ENCODE assay signal across 11 cellular contexts in the genomic region with DNA sequence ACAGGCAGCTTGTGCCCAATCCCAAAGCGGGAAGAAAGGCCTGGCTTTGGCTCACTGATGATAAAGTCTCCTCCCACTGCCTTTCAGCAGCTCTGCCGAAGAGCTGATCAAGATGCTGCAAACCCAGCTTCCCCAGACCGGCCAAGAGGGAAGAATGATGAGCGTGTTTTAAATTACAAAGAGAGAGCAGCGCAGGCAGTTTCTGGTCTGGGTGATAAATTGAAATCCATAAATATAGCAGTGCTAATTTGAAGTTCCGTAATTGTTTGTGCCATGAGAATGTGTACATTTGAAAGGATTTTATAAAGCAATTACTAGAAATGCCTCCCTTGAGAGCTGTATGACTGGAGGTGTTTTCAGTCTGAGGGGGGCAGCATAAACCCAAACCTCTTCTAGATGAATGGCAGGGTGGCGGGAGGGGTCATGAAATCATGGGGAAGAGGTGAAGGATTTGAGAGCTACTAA.
DNase-seq lines count a peak whose midpoint lies in the region; ATAC-seq, FAIRE-seq and TF ChIP-seq lines count a peak whose summit lies in the region.
"Had no signal": no experiment of that assay in that cellular context is flagged by ENCODE, and none has a peak within 500 bp of the region (broad histone marks: within the 10 kb centered on the region; RNA-seq: fewer than 3 reads in every experiment).

No MANE protein-coding gene starts in this region.

- TF ChIP-seq EP300 in HepG2 (IDR thresholded peaks at IDR 0.05; ENCODE audit: low read depth in 2 of 2, low read length in 2 of 2): no peak
- no peak for TF ChIP-seq EP300 in HepG2 (CRISPR knock-in tag; IDR thresholded peaks at IDR 0.05; ENCODE audit: borderline replicate concordance)

- H3K27me3 ChIP-seq in brain microvascular endothelial cell (replicated peaks) (no peaks in the 10 kb centered on the region), HepG2 (ENCODE audit: control insufficient read depth in 1 of 2, insufficient read depth in 2 of 2, low read length in 2 of 2) (no peaks in the 10 kb centered on the region)

- WGBS in HepG2 (ENCODE audit: low lambda C conversion rate): 94% methylated on average over 7 of the region's 7 CpGs

- H2AFZ ChIP-seq in HepG2 (ENCODE audit: low read length): no peak overlapping the region

- no peaks in the 10 kb centered on the region for H3K9me3 ChIP-seq in HepG2 (ENCODE audit: low read length)

- H3K36me3 ChIP-seq in brain microvascular endothelial cell (replicated peaks) (peaks cover 11% of the 10 kb centered on the region), HepG2 (replicated peaks in 1 of 2; ENCODE audit: control insufficient read depth in 1 of 2, insufficient read depth in 2 of 2, low read length in 2 of 2) (peaks cover 22 to 62% of the 10 kb centered on the region in 2 experiments)

- H3K79me2 ChIP-seq in HepG2 (ENCODE audit: insufficient read depth, low read length): no peaks in the 10 kb centered on the region

- in situ Hi-C loops in brain microvascular endothelial cell (cut with HindIII; ENCODE audit: low pct_ligation_motif_present, low sequenced_read_pairs) (loop anchor here (25.0 kb wide), 2 partner anchors 268 to 518 kb away; a partner anchor contains a TSS), HepG2 (cut with HindIII; ENCODE audit: extremely low pct_ligation_motif_present, low pct_unique_long_range_greater_than_20kb) (no loop called here)

- TF ChIP-seq RAD21 in HepG2 (CRISPR knock-in tag; IDR thresholded peaks at IDR 0.05): no peak

- no TSS peak for BruUV-seq in HepG2 (replicated peaks; lab: Mats Ljungman, UMichigan)

- intact Hi-C loops in HepG2 (cut with micrococcal nuclease; ENCODE audit: unreplicated experiment): loop anchor here (10.0 kb wide), 1 partner anchor 260 kb away; a partner anchor contains a TSS

- peaks cover 38% of the 10 kb centered on the region for H3K4me1 ChIP-seq in HepG2 (ENCODE audit: insufficient read depth, low read length)

- POLR2A ChIA-PET in HepG2 (lab: Yijun Ruan, JAX): no interaction called here

- DNase-seq in ELF-1 (ENCODE audit: low read depth, low spot score) (peak; percentile 62), NCI-H2081 (lab: John Stamatoyannopoulos, UW) (peak; percentile 68 to 81), brain microvascular endothelial cell (no peak), HepG2 (ENCODE audit: low spot score) (no peak)
- DNase-seq in activated CD4-positive, alpha-beta T cell treated with anti-CD3 and anti-CD28 coated beads, Interleukin-2, amount 50 U/mL, for 1 hour: no peak
- no peak for DNase-seq in stimulated activated CD8-positive, alpha-beta memory T cell treated with anti-CD3 and anti-CD28 coated beads, Interleukin-4, amount 100 ng/mL, for 48 hours
- DNase-seq: activated CD8-positive, alpha-beta memory T cell treated with anti-CD3 and anti-CD28 coated beads, Interleukin-2, amount 50 U/mL, for 4 hours; Kasumi-1 had no signal

- no peak overlapping the region for H3K27ac ChIP-seq in brain microvascular endothelial cell
- H3K27ac ChIP-seq in HepG2 (ENCODE audit: extremely low read length, insufficient read depth, low read length): no peak overlapping the region

- ATAC-seq in HepG2 (no peak), HG03520 (IDR thresholded peaks at IDR 0.05; ENCODE audit: unreplicated experiment) (no peak), HG02642 (IDR thresholded peaks at IDR 0.05; ENCODE audit: poor library complexity, unreplicated experiment) (no peak)

- H3K4me3 ChIP-seq in brain microvascular endothelial cell (ENCODE audit: low read depth, low read length) (no peak overlapping the region), HepG2 (replicated peaks in 1 of 3; ENCODE audit: insufficient read depth in 1 of 3, low read depth in 2 of 3, low read length in 3 of 3) (no peak overlapping the region)
- H3K4me3 ChIP-seq: lung had no signal

- H4K20me1 ChIP-seq in HepG2 (ENCODE audit: insufficient read depth, low read length): no peaks in the 10 kb centered on the region

- TF ChIP-seq CTCF in brain microvascular endothelial cell (IDR thresholded peaks at IDR 0.05; ENCODE audit: low read depth, low read length, missing control alignments) (peak; percentile 15), HepG2 (CRISPR knock-in tag; IDR thresholded peaks at IDR 0.05) (peak; percentile 25; the same call in 1 of the 2 replicates)

- H3K4me2 ChIP-seq in HepG2 (ENCODE audit: low read depth, low read length): no peak overlapping the region

- no peak for FAIRE-seq in HepG2 (lab: Jason Lieb, UNC)

- no peak for TF ChIP-seq POLR2A in HepG2 (IDR thresholded peaks at IDR 0.05; ENCODE audit: insufficient read depth in 1 of 2, low read depth in 2 of 2, low read length in 2 of 2)

- CTCF ChIA-PET in HepG2 (lab: Yijun Ruan, JAX; ENCODE audit: low intra/inter-chr PET ratio, low total read pairs): no interaction called here

- H3K9ac ChIP-seq in HepG2 (ENCODE audit: insufficient read depth, low read depth, low read length): no peak overlapping the region

TF ChIP-seq in HepG2, 621 proteins besides CTCF, POLR2A, EP300 and RAD21:
- peak; percentile 23 for TF ChIP-seq STAG1 (CRISPR knock-in tag; IDR thresholded peaks at IDR 0.05)
- peak; percentile 83 for TF ChIP-seq RBM22 (optimal IDR thresholded peaks at IDR 0.05; ENCODE audit: low read length)
- no peak for TF ChIP-seq GPN1 (CRISPR knock-in tag; IDR thresholded peaks at IDR 0.05; ENCODE audit: borderline replicate concordance)
TF ChIP-seq in HepG2: peak in this region for 2.

Comparison
In these comparisons a context has a peak if more than half of its experiments do, and no peak if none do; other contexts are left out.
1. DNase-seq: peak in ELF-1 (single experiment) and NCI-H2081 (2 of 2); none in brain microvascular endothelial cell (single experiment), HepG2 (single experiment), activated CD4-positive, alpha-beta T cell treated with anti-CD3 and anti-CD28 coated beads, Interleukin-2, amount 50 U/mL, for 1 hour (single experiment) and stimulated activated CD8-positive, alpha-beta memory T cell treated with anti-CD3 and anti-CD28 coated beads, Interleukin-4, amount 100 ng/mL, for 48 hours (single experiment).